3 cellular contexts compared by ENCODE assay signal in genomic region chr4:27711041-27711440, GRCh38.
"Had no signal": no experiment of that assay in that cellular context is flagged by ENCODE, and none has a peak within 500 bp of the region (broad histone marks: within the 10 kb centered on the region; RNA-seq: fewer than 3 reads in every experiment).

No MANE protein-coding gene starts in this region.

- H3K4me3 ChIP-seq: GM12878 had no signal

- DNase-seq: GDM1, GF-D8 had no signal
